ENCODE assay signal across 1 cellular context in genomic region chr1:156464825-156465452, GRCh38.
TF ChIP-seq lines count a peak whose summit lies in the region.

No MANE protein-coding gene starts in this region.

TF ChIP-seq in H1, 55 proteins besides CTCF, POLR2A, EP300 and RAD21:
- TF ChIP-seq TBP (IDR thresholded peaks at IDR 0.05; ENCODE audit: low read depth, low read length) (no peak), RNF2 (IDR thresholded peaks at IDR 0.05; ENCODE audit: borderline replicate concordance, low read depth, low read length, missing control alignments, poor library complexity, severe bottlenecking) (no peak), CHD1 (IDR thresholded peaks at IDR 0.05; ENCODE audit: low read depth, low read length) (no peak), TAF7 (optimal IDR thresholded peaks at IDR 0.05; ENCODE audit: borderline replicate concordance, low read depth, low read length) (no peak), CTBP2 (IDR thresholded peaks at IDR 0.05; ENCODE audit: borderline replicate concordance, insufficient read depth, insufficient read length, low read length) (no peak), TCF12 (IDR thresholded peaks at IDR 0.05; ENCODE audit: low read depth, low read length) (no peak), SAP30 (IDR thresholded peaks at IDR 0.05; ENCODE audit: insufficient read depth, insufficient replicate concordance, low read length) (no peak), GABPA (IDR thresholded peaks at IDR 0.05; ENCODE audit: borderline replicate concordance, insufficient read depth, low read length) (no peak), TAF1 (IDR thresholded peaks at IDR 0.05; ENCODE audit: low read depth, low read length) (no peak), SRF (IDR thresholded peaks at IDR 0.05; ENCODE audit: low read depth, low read length) (no peak), NANOG (IDR thresholded peaks at IDR 0.05; ENCODE audit: insufficient read depth, low read depth, low read length, poor library complexity, severe bottlenecking) (no peak), RFX5 (IDR thresholded peaks at IDR 0.05; ENCODE audit: borderline replicate concordance, low read depth, low read length) (no peak), CREB1 (IDR thresholded peaks at IDR 0.05) (no peak), POU5F1 (IDR thresholded peaks at IDR 0.05; ENCODE audit: low read depth, low read length) (no peak), POLR2AphosphoS5 (IDR thresholded peaks at IDR 0.05; ENCODE audit: low read depth, low read length) (no peak), HDAC6 (IDR thresholded peaks at IDR 0.05; ENCODE audit: low read depth, low read length) (no peak), KDM4A (IDR thresholded peaks at IDR 0.05; ENCODE audit: low read depth, low read length, severe bottlenecking) (no peak), JUN (IDR thresholded peaks at IDR 0.05; ENCODE audit: low read depth, low read length) (no peak)
TF ChIP-seq in H1: peak in this region for 0.
